Comparison of ENCODE assay signal across 1 cellular context in genomic region chr5:176670449-176670848, GRCh38.
TF ChIP-seq lines count a peak whose summit lies in the region.

No MANE protein-coding gene starts in this region.

TF ChIP-seq in WTC11, 78 proteins besides CTCF, POLR2A, EP300 and RAD21 (continued from another document):
- no peak for TF ChIP-seq ZNF532 (CRISPR knock-in tag; IDR thresholded peaks at IDR 0.05; ENCODE audit: borderline replicate concordance)
- no peak for TF ChIP-seq KAT7 (CRISPR knock-in tag; IDR thresholded peaks at IDR 0.05; ENCODE audit: borderline replicate concordance)
- no peak for TF ChIP-seq EMX1 (CRISPR knock-in tag; IDR thresholded peaks at IDR 0.05)
- TF ChIP-seq E2F1 (CRISPR knock-in tag; IDR thresholded peaks at IDR 0.05), result no peak
- TF ChIP-seq TCF7 (CRISPR knock-in tag; IDR thresholded peaks at IDR 0.05; ENCODE audit: low read depth), result no peak
- no peak for TF ChIP-seq TEAD1 (CRISPR knock-in tag; IDR thresholded peaks at IDR 0.05)
- no peak for TF ChIP-seq AFF4 (CRISPR knock-in tag; IDR thresholded peaks at IDR 0.05; ENCODE audit: borderline replicate concordance)
- TF ChIP-seq ESRRA (CRISPR knock-in tag; IDR thresholded peaks at IDR 0.05; ENCODE audit: borderline replicate concordance), result no peak
- TF ChIP-seq ZMAT4 (CRISPR knock-in tag; IDR thresholded peaks at IDR 0.05), result no peak
- no peak for TF ChIP-seq CBFB (CRISPR knock-in tag; IDR thresholded peaks at IDR 0.05; ENCODE audit: low read depth)
- TF ChIP-seq NFE2L1 (CRISPR knock-in tag; IDR thresholded peaks at IDR 0.05), result no peak
